8 cellular contexts compared by ENCODE assay signal in genomic region chrX:47658301-47658683, GRCh38. TPM values are rescaled to one million over a fixed set of nuclear protein-coding genes. Genes with fewer than 3 reads are reported as not detected.
A peak's percentile ranks its signal among the peaks of the same experiment; 100 is the strongest.
DNase-seq lines count a peak whose midpoint lies in the region; ATAC-seq and TF ChIP-seq lines count a peak whose summit lies in the region.

No MANE protein-coding gene starts in this region.

- ATAC-seq in gastrocnemius medialis (no peak), GM18861 (IDR thresholded peaks at IDR 0.05; ENCODE audit: unreplicated experiment) (no peak), GM21367 (IDR thresholded peaks at IDR 0.05; ENCODE audit: unreplicated experiment) (no peak)

- in situ Hi-C loops in gastrocnemius medialis (cut with MboI; ENCODE audit: low sequenced_read_pairs in 4 of 4), result loop anchor here in 2 of 4 donors (10.0 to 25.0 kb wide), 2 partner anchors 93 to 179 kb away; partner anchors contain the start of genes ARAF (in 1 of the 2) and ZNF81 (in 1 of the 2)

- no peaks in the 10 kb centered on the region for H3K4me1 ChIP-seq in gastrocnemius medialis

- DNase-seq in fibroblast of villous mesenchyme (ENCODE audit: low read depth) (no peak), gastrocnemius medialis (no peak), DMS53 treated with DMSO at 0.1 percent for 48 hours (lab: John Stamatoyannopoulos, UW; ENCODE audit: unreplicated experiment) (no peak), EL (no peak)

- H3K27me3 ChIP-seq in gastrocnemius medialis, result no peaks in the 10 kb centered on the region

- TF ChIP-seq CTCF in GM12875 (IDR thresholded peaks at IDR 0.05; ENCODE audit: borderline replicate concordance, insufficient read depth, low read depth, low read length) (no peak), VCaP (conservative IDR thresholded peaks at IDR 0.05) (no peak), fibroblast of villous mesenchyme (IDR thresholded peaks at IDR 0.05; ENCODE audit: insufficient read depth, low read depth, low read length) (no peak), gastrocnemius medialis (IDR thresholded peaks at IDR 0.05 in 4 of 5, conservative IDR thresholded peaks at IDR 0.05 in 1 of 5) (no peak)

- H3K27ac ChIP-seq in VCaP (peak overlapping the region; percentile 63), gastrocnemius medialis (peak overlapping the region; percentile 88 to 96 (median 92))

- H3K36me3 ChIP-seq in gastrocnemius medialis, result peaks cover 0 to 22% of the 10 kb centered on the region in 2 donors

- H3K9me3 ChIP-seq in gastrocnemius medialis, result no peaks in the 10 kb centered on the region

- TF ChIP-seq POLR2A in gastrocnemius medialis (IDR thresholded peaks at IDR 0.05), result no peak

- intact Hi-C loops in gastrocnemius medialis (cut with DNase I; ENCODE audit: low total_unique reads), result loop anchor here (1.0 to 10.0 kb wide), 7 partner anchors 8 to 425 kb away; partner anchors contain the start of genes ARAF, ELK1, USP11 and ZNF41

- peak overlapping the region; percentile 50 for H3K4me3 ChIP-seq in GM12875 (ENCODE audit: low read depth, low read length)
- peak overlapping the region; percentile 71 for H3K4me3 ChIP-seq in fibroblast of villous mesenchyme (ENCODE audit: low read depth, low read length)
- peak overlapping the region; percentile 57 to 81 (median 70) for H3K4me3 ChIP-seq in gastrocnemius medialis

RNA-seq across cellular contexts. Expression of gene UXT, which starts 0.7 kb away (rescaled TPM):
- 91.5 and 101 TPM in 2 replicates for total RNA-seq in fibroblast of villous mesenchyme
- 100 to 1,000 TPM in 2 of 4 donors, 10 to 100 TPM in 2; 92.3 to 153 (median 109) TPM for total RNA-seq in gastrocnemius medialis

RNA-seq across cellular contexts. Expression of gene ELK1, which starts 7.9 kb away (rescaled TPM):
- 21.2 and 22.5 TPM in 2 replicates for total RNA-seq in fibroblast of villous mesenchyme
- 10 to 100 TPM; 35.0 to 65.6 (median 58.8) TPM for total RNA-seq in gastrocnemius medialis

RNA-seq across cellular contexts. Expression of gene CFP, which starts 28.6 kb away (rescaled TPM):
- total RNA-seq in fibroblast of villous mesenchyme, result under 0.01 and 0.32 TPM in 2 replicates
- total RNA-seq in gastrocnemius medialis, result 1 to 10 TPM in 2 of 4 donors, under 1 TPM in 1, not detected in 1; 0.51 to 3.8 (median 3.3) TPM

RNA-seq across cellular contexts. Expression of gene SYN1, which starts 38.6 kb away (rescaled TPM):
- total RNA-seq in fibroblast of villous mesenchyme (0.32 TPM in 1 of 2 replicates, not detected in the other), gastrocnemius medialis (under 1 TPM in 2 of 4 donors, not detected in 2; 0.22 to 0.36 TPM)
